In genomic region chr17:80698297-80698696, GRCh38 we compare ENCODE assay signal across 1 cellular context.
A peak's percentile ranks its signal among the peaks of the same experiment; 100 is the strongest.
TF ChIP-seq lines count a peak whose summit lies in the region.

No MANE protein-coding gene starts in this region.

TF ChIP-seq in HEK293, 187 proteins besides CTCF, POLR2A, EP300 and RAD21 (continued from another document):
- no peak for TF ChIP-seq ELK4 (IDR thresholded peaks at IDR 0.05; ENCODE audit: borderline replicate concordance, low read depth, low read length)
- peak; percentile 33 for TF ChIP-seq ZIC2 (tag by site-specific recombination; IDR thresholded peaks at IDR 0.05)
